ENCODE assay signal across 1 cellular context in genomic region chr3:135982922-135983581, GRCh38.
TF ChIP-seq lines count a peak whose summit lies in the region.

No MANE protein-coding gene starts in this region.

TF ChIP-seq in SK-N-SH, 30 proteins besides CTCF, POLR2A, EP300 and RAD21 (continued from another document):
- TF ChIP-seq POLR2AphosphoS5 (IDR thresholded peaks at IDR 0.05; ENCODE audit: low read depth, low read length) (peak; percentile 52; the same call in 1 of the 2 replicates), ELF1 (IDR thresholded peaks at IDR 0.05) (no peak), FOXJ3 (CRISPR knock-in tag; IDR thresholded peaks at IDR 0.05) (no peak), GABPA (IDR thresholded peaks at IDR 0.05; ENCODE audit: low read depth) (no peak), FOSL2 (IDR thresholded peaks at IDR 0.05; ENCODE audit: borderline replicate concordance, low read depth) (peak; percentile 98), USF1 (IDR thresholded peaks at IDR 0.05; ENCODE audit: borderline replicate concordance, low read depth) (no peak), MXI1 (IDR thresholded peaks at IDR 0.05; ENCODE audit: low read depth, low read length) (no peak), PBX3 (IDR thresholded peaks at IDR 0.05) (peak; percentile 82), NRF1 (IDR thresholded peaks at IDR 0.05; ENCODE audit: low read depth, low read length) (no peak), CHD2 (IDR thresholded peaks at IDR 0.05; ENCODE audit: low read length, partially characterized antibody) (no peak), IRF3 (IDR thresholded peaks at IDR 0.05; ENCODE audit: low read depth, low read length) (no peak), EZH2phosphoT487 (IDR thresholded peaks at IDR 0.05; ENCODE audit: borderline replicate concordance, low read depth) (no peak), TEAD4 (IDR thresholded peaks at IDR 0.05; ENCODE audit: borderline replicate concordance, insufficient read depth) (0 out of 2 replicates have a peak, but pooled peaks have one; percentile 30), MAX (IDR thresholded peaks at IDR 0.05; ENCODE audit: low read depth) (no peak)
